Comparison of ENCODE assay signal across 10 cellular contexts in the genomic region with DNA sequence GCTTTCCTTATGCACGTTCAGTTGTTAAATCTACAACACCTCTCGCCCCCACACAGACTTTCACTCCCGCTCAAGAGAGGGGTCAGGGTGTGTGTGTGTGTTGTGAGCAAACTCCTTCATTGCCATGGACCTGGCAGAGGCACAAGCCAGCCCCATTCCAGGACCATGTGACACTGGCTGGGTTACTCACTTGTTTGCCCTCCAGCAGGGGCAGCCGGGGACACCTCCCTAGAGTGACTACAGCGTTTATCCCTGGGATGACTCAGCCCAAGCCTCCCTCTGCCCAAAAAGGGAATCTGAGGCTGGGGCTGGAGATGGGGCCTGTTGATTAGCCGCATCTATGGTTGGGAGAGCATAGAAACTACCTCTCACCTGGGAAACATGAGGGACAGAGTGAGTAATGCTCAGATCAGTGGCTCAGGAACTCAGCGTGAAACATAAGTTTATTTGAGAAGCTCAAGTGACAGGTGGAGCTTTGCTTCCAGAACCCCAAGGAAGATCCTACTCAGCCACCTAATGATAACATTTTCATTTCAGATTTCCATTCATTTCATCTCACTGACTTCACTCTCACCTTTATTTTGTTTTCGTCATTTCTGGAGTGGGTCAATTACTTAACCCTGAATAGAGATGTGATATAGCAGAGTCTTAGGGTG.
A peak's percentile ranks its signal among the peaks of the same experiment; 100 is the strongest.
DNase-seq lines count a peak whose midpoint lies in the region; ATAC-seq, FAIRE-seq and TF ChIP-seq lines count a peak whose summit lies in the region.
"Had no signal": no experiment of that assay in that cellular context is flagged by ENCODE, and none has a peak within 500 bp of the region (broad histone marks: within the 10 kb centered on the region; RNA-seq: fewer than 3 reads in every experiment).

No MANE protein-coding gene starts in this region.

- no peaks in the 10 kb centered on the region for H3K36me3 ChIP-seq in breast epithelium
- no peaks in the 10 kb centered on the region for H3K36me3 ChIP-seq in right lobe of liver

- peak; percentile 67 for DNase-seq in AG04449 (ENCODE audit: low read depth, low spot score)
- DNase-seq in HTR-8/SVneo (ENCODE audit: insufficient read length, low spot score) = peak; percentile 76
- DNase-seq in breast epithelium (ENCODE audit: low spot score in 2 of 2) = peak; percentile 73 to 80
- DNase-seq in right lobe of liver = peak; percentile 56 to 83 (median 82)
- no peak for DNase-seq in pons (ENCODE audit: low spot score)
- DNase-seq in Kasumi-1 (lab: John Stamatoyannopoulos, UW) = no peak
- DNase-seq in DMS79 treated with DMSO at 0.1 percent for 48 hours (lab: John Stamatoyannopoulos, UW) = no peak

- 96% methylated on average over 3 of the region's 8 CpGs for WGBS in right lobe of liver (ENCODE audit: insufficient coverage, low coverage, low lambda C conversion rate, missing lambda C conversion rate)

- H3K4me1 ChIP-seq in breast epithelium (no peaks in the 10 kb centered on the region), right lobe of liver (no peaks in the 10 kb centered on the region)

- H3K27me3 ChIP-seq in breast epithelium (no peaks in the 10 kb centered on the region), right lobe of liver (no peaks in the 10 kb centered on the region)

- ATAC-seq in right lobe of liver (peak; percentile 95 to 99 (median 96)), HG03521 (IDR thresholded peaks at IDR 0.05; ENCODE audit: unreplicated experiment) (no peak)

- H3K9me3 ChIP-seq in breast epithelium = no peaks in the 10 kb centered on the region
- H3K9me3 ChIP-seq in right lobe of liver = no peaks in the 10 kb centered on the region

- TF ChIP-seq CTCF in AG04449 (IDR thresholded peaks at IDR 0.05; ENCODE audit: insufficient read depth, low read length, missing control alignments) (peak; percentile 9), breast epithelium (IDR thresholded peaks at IDR 0.05) (peak in 1 of 3 donors; percentile 11), right lobe of liver (IDR thresholded peaks at IDR 0.05) (no peak)

- POLR2A ChIA-PET in AG04449 (lab: Yijun Ruan, JAX) = interaction anchor here (0.6 to 1.4 kb wide), 2 partner anchors 85 to 169 kb away, joined by 3 to 4 read pairs; no protein-coding TSS in a partner anchor

- intact Hi-C loops in breast epithelium (cut with DNase I; ENCODE audit: low total_unique reads) = no loop called here
- intact Hi-C loops in right lobe of liver (cut with DNase I) = no loop called here

- H3K4me3 ChIP-seq in AG04449 (ENCODE audit: low read depth, low read length) = no peak overlapping the region
- no peak overlapping the region for H3K4me3 ChIP-seq in breast epithelium
- no peak overlapping the region for H3K4me3 ChIP-seq in right lobe of liver

- CTCF ChIA-PET in AG04449 (lab: Yijun Ruan, JAX) = interaction anchor here (0.7 to 1.3 kb wide), 3 partner anchors 9 to 568 kb away, joined by 3 to 4 read pairs (median 3); no protein-coding TSS in a partner anchor

- H3K27ac ChIP-seq in breast epithelium = peak overlapping the region; percentile 16 to 46
- no peak overlapping the region for H3K27ac ChIP-seq in right lobe of liver
- H3K27ac ChIP-seq: HL-60 had no signal

- FAIRE-seq in HTR-8/SVneo (lab: Jason Lieb, UNC) = peak; percentile 55
- FAIRE-seq: islet of Langerhans had no signal

- no peak for TF ChIP-seq POLR2A in breast epithelium (IDR thresholded peaks at IDR 0.05)
- no peak for TF ChIP-seq POLR2A in right lobe of liver (IDR thresholded peaks at IDR 0.05)

Comparison
In these comparisons a context has a peak if more than half of its experiments do, and no peak if none do; other contexts are left out.
1. DNase-seq: peak in AG04449 (single experiment), HTR-8/SVneo (single experiment), breast epithelium (2 of 2) and right lobe of liver (3 of 3); none in pons (single experiment), Kasumi-1 (0 of 2) and DMS79 treated with DMSO at 0.1 percent for 48 hours (single experiment).
2. H3K27ac ChIP-seq: peak in breast epithelium (2 of 2); none in right lobe of liver (0 of 3).